Comparison of ENCODE assay signal across 14 cellular contexts in genomic region chr14:93186461-93186860, GRCh38. TPM values are rescaled to one million over a fixed set of nuclear protein-coding genes. Genes with fewer than 3 reads are reported as not detected.
DNase-seq lines count a peak whose midpoint lies in the region; ATAC-seq and TF ChIP-seq lines count a peak whose summit lies in the region.
"Had no signal": no experiment of that assay in that cellular context is flagged by ENCODE, and none has a peak within 500 bp of the region (broad histone marks: within the 10 kb centered on the region; RNA-seq: fewer than 3 reads in every experiment).

No MANE protein-coding gene starts in this region.

- intact Hi-C loops in PC-3 (cut with micrococcal nuclease) (no loop called here), gastrocnemius medialis (cut with DNase I; ENCODE audit: low total_unique reads) (loop anchor here (10.0 kb wide), 3 partner anchors 172 to 442 kb away; partner anchors contain the start of genes GOLGA5 and LGMN)

- no peak overlapping the region for H3K9ac ChIP-seq in PC-3 (ENCODE audit: low read length)

- H3F3A ChIP-seq in PC-3 (ENCODE audit: low read length, unreplicated experiment) = no peaks in the 10 kb centered on the region

- H3K9me3 ChIP-seq in PC-3 (ENCODE audit: low read length) (no peaks in the 10 kb centered on the region), gastrocnemius medialis (no peaks in the 10 kb centered on the region)

- peaks cover 23% of the 10 kb centered on the region for H3K36me3 Mint-ChIP-seq in activated CD8-positive, alpha-beta memory T cell treated with anti-CD3 and anti-CD28 coated beads, Interleukin-2, amount 10 ng/mL, durations not matched to agents 7 days and 5 days
- H3K36me3 Mint-ChIP-seq in endothelial cell (ENCODE audit: low read depth, unreplicated experiment) = no peaks in the 10 kb centered on the region

- H3K36me3 ChIP-seq in PC-3 (ENCODE audit: low read depth, low read length) (peaks cover 13% of the 10 kb centered on the region; the same call in 1 of the 2 replicates), gastrocnemius medialis (peaks cover 0 to 50% of the 10 kb centered on the region in 2 donors)

- peaks cover 19% of the 10 kb centered on the region for H3K4me1 ChIP-seq in PC-3 (ENCODE audit: insufficient read depth, low read length)
- H3K4me1 ChIP-seq in gastrocnemius medialis = peaks cover 21 to 28% of the 10 kb centered on the region in 2 donors

- peak overlapping the region; percentile 6 for H3K27ac Mint-ChIP-seq in activated CD8-positive, alpha-beta memory T cell treated with anti-CD3 and anti-CD28 coated beads, Interleukin-2, amount 10 ng/mL, durations not matched to agents 7 days and 5 days
- H3K27ac Mint-ChIP-seq in endothelial cell (ENCODE audit: unreplicated experiment) = no peak overlapping the region

- H3K4me2 ChIP-seq in PC-3 (ENCODE audit: low read length) = peak overlapping the region; percentile 92

- H3K4me3 Mint-ChIP-seq in activated CD8-positive, alpha-beta memory T cell treated with anti-CD3 and anti-CD28 coated beads, Interleukin-2, amount 10 ng/mL, durations not matched to agents 7 days and 5 days = peak overlapping the region; percentile 45
- H3K4me3 Mint-ChIP-seq in endothelial cell (ENCODE audit: unreplicated experiment) = peak overlapping the region; percentile 52

- H3K79me2 ChIP-seq in PC-3 (ENCODE audit: low read length) = peaks cover 46% of the 10 kb centered on the region

- in situ Hi-C loops in gastrocnemius medialis (cut with MboI; ENCODE audit: low sequenced_read_pairs in 4 of 4) (no loop called here), G401 (cut with HindIII; ENCODE audit: low sequenced_read_pairs) (no loop called here)

- peaks cover 31% of the 10 kb centered on the region for H3K4me1 Mint-ChIP-seq in activated CD8-positive, alpha-beta memory T cell treated with anti-CD3 and anti-CD28 coated beads, Interleukin-2, amount 10 ng/mL, durations not matched to agents 7 days and 5 days
- peaks cover 19% of the 10 kb centered on the region for H3K4me1 Mint-ChIP-seq in endothelial cell (ENCODE audit: unreplicated experiment)

- H3K9me3 Mint-ChIP-seq in activated CD8-positive, alpha-beta memory T cell treated with anti-CD3 and anti-CD28 coated beads, Interleukin-2, amount 10 ng/mL, durations not matched to agents 7 days and 5 days (ENCODE audit: low read depth) = no peaks in the 10 kb centered on the region
- H3K9me3 Mint-ChIP-seq in endothelial cell (ENCODE audit: unreplicated experiment) = no peaks in the 10 kb centered on the region

- no peaks in the 10 kb centered on the region for H3K27me3 ChIP-seq in PC-3 (ENCODE audit: low read length)
- H3K27me3 ChIP-seq in gastrocnemius medialis = no peaks in the 10 kb centered on the region

- BruUV-seq in PC-3 (replicated peaks; lab: Mats Ljungman, UMichigan) = TSS peak; percentile 61

- no peak for TF ChIP-seq POLR2A in gastrocnemius medialis (IDR thresholded peaks at IDR 0.05)

- H3K27ac ChIP-seq in PC-3 (ENCODE audit: low read length) = no peak overlapping the region
- peak overlapping the region; percentile 91 to 100 (median 100) for H3K27ac ChIP-seq in gastrocnemius medialis

- peak overlapping the region; percentile 93; the same call in 1 of the 2 replicates for H3K4me3 ChIP-seq in PC-3 (ENCODE audit: low read length)
- no peak overlapping the region for H3K4me3 ChIP-seq in gastrocnemius medialis

- no peak for ATAC-seq in activated CD8-positive, alpha-beta memory T cell treated with anti-CD3 and anti-CD28 coated beads, Interleukin-2, amount 10 ng/mL, durations not matched to agents 7 days and 5 days
- ATAC-seq in PC-3 (no peak), gastrocnemius medialis (no peak), HG02870 (IDR thresholded peaks at IDR 0.05; ENCODE audit: unreplicated experiment) (no peak), GM18861 (IDR thresholded peaks at IDR 0.05; ENCODE audit: unreplicated experiment) (no peak)
- ATAC-seq: left cardiac atrium had no signal

- H2AFZ ChIP-seq in PC-3 (ENCODE audit: low read length) = no peak overlapping the region

- TF ChIP-seq CTCF in PC-3 (conservative IDR thresholded peaks at IDR 0.05; ENCODE audit: low read depth, low read length) (no peak), endothelial cell (IDR thresholded peaks at IDR 0.05; ENCODE audit: unreplicated experiment) (no peak), gastrocnemius medialis (IDR thresholded peaks at IDR 0.05 in 4 of 5, conservative IDR thresholded peaks at IDR 0.05 in 1 of 5) (no peak)

- no peaks in the 10 kb centered on the region for H3K9me2 ChIP-seq in PC-3 (replicated peaks; ENCODE audit: low read length)

- H3K27me3 Mint-ChIP-seq in activated CD8-positive, alpha-beta memory T cell treated with anti-CD3 and anti-CD28 coated beads, Interleukin-2, amount 10 ng/mL, durations not matched to agents 7 days and 5 days = no peaks in the 10 kb centered on the region
- peaks cover 5% of the 10 kb centered on the region for H3K27me3 Mint-ChIP-seq in endothelial cell (ENCODE audit: unreplicated experiment)

- CTCF ChIA-PET in activated CD8-positive, alpha-beta memory T cell treated with anti-CD3 and anti-CD28 coated beads, Interleukin-2, amount 10 ng/mL, durations not matched to agents 7 days and 5 days (lab: Charles Lee) = interaction anchor here (2.0 kb wide), 1 partner anchor 19 kb away, joined by 10 read pairs; the partner anchor contains the start of genes GON7 and UBR7
- CTCF ChIA-PET in PC-3 (lab: Charles Lee) = no interaction called here

- DNase-seq in activated CD8-positive, alpha-beta memory T cell treated with anti-CD3 and anti-CD28 coated beads, Interleukin-2, amount 10 ng/mL, durations not matched to agents 7 days and 5 days = no peak
- no peak for DNase-seq in activated CD8-positive, alpha-beta memory T cell treated with anti-CD3 and anti-CD28 coated beads for 24 hours
- DNase-seq in PC-3 = no peak
- no peak for DNase-seq in endothelial cell (ENCODE audit: low spot score)
- DNase-seq in gastrocnemius medialis = no peak
- no peak for DNase-seq in G401 (ENCODE audit: low spot score)
- DNase-seq: activated gamma-delta T cell treated with Interleukin-2 at 50 U/mL for 16 hours; left cardiac atrium; NCI-H1092 treated with DMSO at 0.1 percent for 48 hours; Right ventricle myocardium superior; small intestine; stimulated activated naive CD4-positive, alpha-beta T cell had no signal

- POLR2A ChIA-PET in PC-3 (lab: Charles Lee; ENCODE audit: unreplicated experiment) = interaction anchor here (0.8 kb wide), 1 partner anchor 20 kb away, joined by 3 read pairs; the partner anchor contains the start of genes GON7 and UBR7

- 0 out of 2 replicates have a peak, but pooled peaks cover 8% of the 10 kb centered on the region for H4K20me1 ChIP-seq in PC-3 (ENCODE audit: low read length)

RNA-seq across cellular contexts. Expression of gene LYSET, which starts 1.3 kb away (rescaled TPM):
- total RNA-seq in activated CD8-positive, alpha-beta memory T cell treated with anti-CD3 and anti-CD28 coated beads, Interleukin-2, amount 10 ng/mL, durations not matched to agents 7 days and 5 days = 1 to 10 TPM; 6.3 to 9.7 TPM
- total RNA-seq in PC-3 (2014; rRNA removed) (6.9 and 11.5 TPM in 2 replicates), endothelial cell (ENCODE audit: unreplicated experiment) (13.6 TPM), gastrocnemius medialis (10 to 100 TPM in 3 of 4 donors, 1 to 10 TPM in 1; 9.7 to 16.0 (median 14.0) TPM)
- total RNA-seq in G401 (2014; rRNA removed; shearing (Covaris generic)) = 18.1 and 25.6 TPM in 2 replicates

RNA-seq across cellular contexts. Expression of gene MOAP1, which starts 1.8 kb away (rescaled TPM):
- total RNA-seq in activated CD8-positive, alpha-beta memory T cell treated with anti-CD3 and anti-CD28 coated beads, Interleukin-2, amount 10 ng/mL, durations not matched to agents 7 days and 5 days = 10 to 100 TPM; 18.2 to 19.5 TPM
- total RNA-seq in PC-3 (2014; rRNA removed) (10.3 and 15.6 TPM in 2 replicates), endothelial cell (ENCODE audit: unreplicated experiment) (22.4 TPM), gastrocnemius medialis (10 to 100 TPM; 31.1 to 41.9 (median 32.2) TPM)
- total RNA-seq in G401 (2014; rRNA removed; shearing (Covaris generic)) = 38.7 and 47.2 TPM in 2 replicates

RNA-seq across cellular contexts. Expression of gene GON7, which starts 20.4 kb away (rescaled TPM):
- 10 to 100 TPM; 17.3 to 20.1 TPM for total RNA-seq in activated CD8-positive, alpha-beta memory T cell treated with anti-CD3 and anti-CD28 coated beads, Interleukin-2, amount 10 ng/mL, durations not matched to agents 7 days and 5 days
- total RNA-seq in PC-3 (2014; rRNA removed) = 33.5 and 45.4 TPM in 2 replicates
- total RNA-seq in endothelial cell (ENCODE audit: unreplicated experiment) = 15.5 TPM
- total RNA-seq in gastrocnemius medialis = 10 to 100 TPM in 2 of 4 donors, 1 to 10 TPM in 2; 8.3 to 17.9 (median 11.1) TPM
- total RNA-seq in G401 (2014; rRNA removed; shearing (Covaris generic)) = 42.8 and 48.8 TPM in 2 replicates

RNA-seq across cellular contexts. Expression of gene UBR7, which starts 20.6 kb away (rescaled TPM):
- 10 to 100 TPM; 40.2 to 41.6 TPM for total RNA-seq in activated CD8-positive, alpha-beta memory T cell treated with anti-CD3 and anti-CD28 coated beads, Interleukin-2, amount 10 ng/mL, durations not matched to agents 7 days and 5 days
- total RNA-seq in PC-3 (2014; rRNA removed) (61.1 and 61.3 TPM in 2 replicates), endothelial cell (ENCODE audit: unreplicated experiment) (35.8 TPM), gastrocnemius medialis (10 to 100 TPM; 14.8 to 36.4 (median 27.4) TPM)
- 31.4 and 35.6 TPM in 2 replicates for total RNA-seq in G401 (2014; rRNA removed; shearing (Covaris generic))
